ENCODE assay signal across 8 cellular contexts in the genomic region with DNA sequence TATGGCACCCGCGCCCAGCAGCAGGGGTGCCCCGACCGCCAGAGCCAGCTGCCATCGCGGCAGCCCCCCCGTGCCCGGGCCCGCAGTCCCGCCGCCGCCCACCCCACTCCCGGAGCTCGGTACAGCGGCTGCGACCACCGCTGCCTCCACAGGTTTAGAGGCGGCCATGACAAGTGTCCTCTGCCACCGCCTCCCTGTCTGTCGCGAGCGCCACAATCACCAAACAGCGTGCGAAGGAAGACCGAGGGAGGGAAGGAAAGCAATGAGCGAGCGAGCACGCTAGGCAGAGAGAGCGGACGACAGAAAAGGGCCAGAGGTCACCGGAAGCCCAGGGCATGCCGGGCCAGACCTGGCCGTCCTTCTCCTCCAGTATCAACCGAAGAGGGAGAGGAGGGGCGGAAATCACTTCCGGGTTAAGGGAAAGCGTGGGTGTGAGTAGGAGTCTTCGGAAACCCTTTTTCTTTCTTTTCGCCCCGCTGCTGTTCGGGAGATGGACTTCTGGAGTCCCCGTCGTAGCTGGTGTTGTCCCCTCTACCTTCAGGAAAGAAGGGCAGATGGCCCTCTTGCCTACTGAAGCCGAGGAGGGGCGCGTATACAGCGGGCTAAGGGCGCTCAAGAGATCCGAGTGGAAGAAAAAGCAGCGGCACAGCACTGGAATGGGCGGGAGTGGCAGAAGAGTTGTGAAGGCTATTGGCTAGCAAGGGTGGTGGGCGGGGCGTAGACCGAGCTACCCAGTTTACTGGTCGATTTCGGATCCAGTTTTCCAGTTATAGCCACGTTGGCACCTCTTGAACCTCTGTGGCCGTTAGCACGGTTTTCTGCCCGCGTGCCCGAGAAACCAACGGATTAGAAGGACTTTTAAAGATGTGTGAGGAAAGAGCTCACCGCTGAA. TPM values are rescaled to one million over a fixed set of nuclear protein-coding genes. Genes with fewer than 3 reads are reported as not detected.
DNase-seq lines count a peak whose midpoint lies in the region; ATAC-seq and TF ChIP-seq lines count a peak whose summit lies in the region.

A gene with protein sequence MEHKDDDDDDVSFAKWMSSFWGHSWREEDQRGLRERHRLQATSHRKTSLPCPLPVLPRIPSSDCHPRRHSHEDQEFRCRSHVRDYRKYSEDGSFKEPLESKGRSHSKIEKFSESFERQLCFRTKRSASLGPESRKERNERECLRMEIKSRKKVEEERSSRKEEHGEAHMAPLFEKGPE (plus strand): TSS at position 758 of the 892 bp plus-strand sequence. CDS start 28,191 bp downstream, outside the sequence.
A gene (minus strand): TSS at position 308 of the 892 bp plus-strand sequence. CDS start 140 bp downstream, at position 168.

- H3K23ac ChIP-seq in neuronal stem cell (ENCODE audit: low read depth, low read length, poor library complexity) = peak within 1 kb of the TSS; percentile 51

- peak; percentile 98 for ATAC-seq in gastroesophageal sphincter

- TF ChIP-seq CTCF in HFF-Myc (IDR thresholded peaks at IDR 0.05; ENCODE audit: low read depth, low read length, missing control alignments) = no peak
- no peak for TF ChIP-seq CTCF in gastroesophageal sphincter (IDR thresholded peaks at IDR 0.05)

- peaks cover 5% of the 10 kb centered on the region; the same call in 1 of the 2 replicates for H3K36me3 ChIP-seq in SJSA1
- no peaks in the 10 kb centered on the region for H3K36me3 ChIP-seq in gastroesophageal sphincter
- peaks cover 0 to 9% of the 10 kb centered on the region in 2 donors for H3K36me3 ChIP-seq in neuronal stem cell (replicated peaks in 1 of 2; ENCODE audit: control insufficient read depth in 2 of 2, insufficient read depth in 2 of 2, low read length in 2 of 2)
- H3K36me3 ChIP-seq in subcutaneous abdominal adipose tissue (ENCODE audit: control insufficient read depth in 5 of 5, insufficient read depth in 5 of 5, low read length in 5 of 5) = no peaks in the 10 kb centered on the region

- peak within 1 kb of the TSS; percentile 96 for H2AFZ ChIP-seq in neuronal stem cell (ENCODE audit: low read length)

- no peaks in the 10 kb centered on the region for H3K27me3 Mint-ChIP-seq in activated naive CD4-positive, alpha-beta T cell treated with anti-CD3 and anti-CD28 coated beads for 36 hours (ENCODE audit: low read depth)

- WGBS in gastroesophageal sphincter (ENCODE audit: low coverage in 1 of 2), 2 donors = 0 to 1% methylated on average over 6 to 20 of the region's 64 CpGs
- no CpG with 5 or more reads among the region's 64 CpGs for WGBS in neuronal stem cell (ENCODE audit: extremely low coverage in 2 of 2, insufficient read length in 2 of 2, insufficient replicate concordance in 1 of 2), 2 donors

- TF ChIP-seq EP300 in gastroesophageal sphincter (IDR thresholded peaks at IDR 0.05) = no peak

- H3K36me3 Mint-ChIP-seq in activated naive CD4-positive, alpha-beta T cell treated with anti-CD3 and anti-CD28 coated beads for 36 hours (ENCODE audit: low read depth) = peaks cover 19% of the 10 kb centered on the region

- no peak within 1 kb of the TSS for H2BK12ac ChIP-seq in neuronal stem cell (ENCODE audit: low read length)

- TF ChIP-seq POLR2A in gastroesophageal sphincter (IDR thresholded peaks at IDR 0.05) = peak; percentile 35 to 38

- H3K18ac ChIP-seq in neuronal stem cell (ENCODE audit: low read length) = peak within 1 kb of the TSS; percentile 94

- H3K27ac ChIP-seq in SJSA1 = peak within 1 kb of the TSS; percentile 86
- peak within 1 kb of the TSS; percentile 81 to 95 (median 94) for H3K27ac ChIP-seq in gastroesophageal sphincter
- H3K27ac ChIP-seq in neuronal stem cell (replicated peaks; ENCODE audit: low read length) = peak within 1 kb of the TSS; percentile 93
- peak within 1 kb of the TSS; percentile 98 for H3K27ac ChIP-seq in subcutaneous abdominal adipose tissue (ENCODE audit: low read depth, low read length)

- peak within 1 kb of the TSS; percentile 85 for H3K9ac ChIP-seq in neuronal stem cell (ENCODE audit: low read depth, low read length, poor library complexity)
- peak within 1 kb of the TSS; percentile 57 to 99 (median 93) for H3K9ac ChIP-seq in subcutaneous abdominal adipose tissue (ENCODE audit: low read length in 5 of 5)

- peak within 1 kb of the TSS; percentile 89 for H3K4me2 ChIP-seq in neuronal stem cell (ENCODE audit: insufficient read depth, low read length, poor library complexity, severe bottlenecking)

- intact Hi-C loops in activated naive CD4-positive, alpha-beta T cell treated with anti-CD3 and anti-CD28 coated beads for 36 hours (cut with micrococcal nuclease) = loop anchor here (1.0 to 5.0 kb wide), 18 partner anchors 40 to 1844 kb away; a partner anchor contains a TSS

- H3K9me3 ChIP-seq in SJSA1 (replicated peaks) (no peaks in the 10 kb centered on the region), gastroesophageal sphincter (no peaks in the 10 kb centered on the region), neuronal stem cell (replicated peaks in 1 of 2; ENCODE audit: control insufficient read depth in 2 of 2, insufficient read depth in 1 of 2, low read depth in 1 of 2, low read length in 2 of 2) (peaks cover 0 to 4% of the 10 kb centered on the region in 2 donors), subcutaneous abdominal adipose tissue (ENCODE audit: control insufficient read depth in 5 of 5, low read length in 5 of 5) (no peaks in the 10 kb centered on the region)

- H3K27me3 ChIP-seq in SJSA1 (replicated peaks) (no peaks in the 10 kb centered on the region), gastroesophageal sphincter (no peaks in the 10 kb centered on the region), neuronal stem cell (ENCODE audit: control insufficient read depth in 3 of 3, insufficient read depth in 3 of 3, low read depth in 1 of 3, low read length in 3 of 3) (no peaks in the 10 kb centered on the region), subcutaneous abdominal adipose tissue (ENCODE audit: control insufficient read depth in 5 of 5, insufficient read depth in 4 of 5, low read length in 5 of 5) (no peaks in the 10 kb centered on the region)

- H2BK120ac ChIP-seq in neuronal stem cell (ENCODE audit: low read depth, low read length) = peak within 1 kb of the TSS; percentile 30

- peak within 1 kb of the TSS; percentile 93 for H2AK5ac ChIP-seq in neuronal stem cell (ENCODE audit: low read depth, low read length)

- H3K4me1 ChIP-seq in SJSA1 (replicated peaks) (peaks cover 12% of the 10 kb centered on the region; the same call in 1 of the 2 replicates), gastroesophageal sphincter (peaks cover 9 to 69% (median 17%) of the 10 kb centered on the region in 3 donors), neuronal stem cell (ENCODE audit: control insufficient read depth in 2 of 2, insufficient read depth in 1 of 2, low read depth in 1 of 2, low read length in 2 of 2) (peaks cover 5 to 10% of the 10 kb centered on the region in 2 donors), subcutaneous abdominal adipose tissue (ENCODE audit: control insufficient read depth in 5 of 5, insufficient read depth in 5 of 5, low read length in 5 of 5) (peaks cover 0 to 55% (median 40%) of the 10 kb centered on the region in 5 donors)

- H3K79me1 ChIP-seq in neuronal stem cell (ENCODE audit: low read depth, low read length) = peaks cover 4% of the 10 kb centered on the region

- peak within 1 kb of the TSS; percentile 94 for H3K4me3 ChIP-seq in HFF-Myc (replicated peaks; ENCODE audit: low read depth, low read length)
- peak within 1 kb of the TSS; percentile 73 for H3K4me3 ChIP-seq in SJSA1
- H3K4me3 ChIP-seq in gastroesophageal sphincter = peak within 1 kb of the TSS; percentile 86 to 92
- peak within 1 kb of the TSS; percentile 83 to 99 for H3K4me3 ChIP-seq in neuronal stem cell (ENCODE audit: low read length in 2 of 2)
- peak within 1 kb of the TSS; percentile 91 to 99 (median 96) for H3K4me3 ChIP-seq in subcutaneous abdominal adipose tissue (ENCODE audit: low read depth in 1 of 5, low read length in 5 of 5)

- peak within 1 kb of the TSS; percentile 68 for H4K8ac ChIP-seq in neuronal stem cell (ENCODE audit: low read depth, low read length)

- H3K4ac ChIP-seq in neuronal stem cell (ENCODE audit: low read length) = no peak within 1 kb of the TSS

- no peaks in the 10 kb centered on the region for H3K9me3 Mint-ChIP-seq in activated naive CD4-positive, alpha-beta T cell treated with anti-CD3 and anti-CD28 coated beads for 36 hours

- peak within 1 kb of the TSS; percentile 95 for H3K4me3 Mint-ChIP-seq in activated naive CD4-positive, alpha-beta T cell treated with anti-CD3 and anti-CD28 coated beads for 36 hours

- H2BK15ac ChIP-seq in neuronal stem cell (ENCODE audit: low read length) = no peak within 1 kb of the TSS

- DNase-seq in GM04503 (ENCODE audit: low read depth) (peak; percentile 84), HFF-Myc (ENCODE audit: extremely low read depth, low read depth) (peak; percentile 92), MV-4-11 (lab: John Stamatoyannopoulos, UW) (peak; percentile 98), SJSA1 (ENCODE audit: low read depth in 1 of 2, low spot score in 2 of 2) (peak; percentile 97), neuronal stem cell (ENCODE audit: low spot score) (peak; percentile 94)
- peak; percentile 98 for DNase-seq in activated naive CD4-positive, alpha-beta T cell treated with anti-CD3 and anti-CD28 coated beads for 36 hours

- H3K14ac ChIP-seq in neuronal stem cell (ENCODE audit: low read length) = peak within 1 kb of the TSS; percentile 97

- peaks cover 59% of the 10 kb centered on the region for H3K4me1 Mint-ChIP-seq in activated naive CD4-positive, alpha-beta T cell treated with anti-CD3 and anti-CD28 coated beads for 36 hours (ENCODE audit: low read depth)

- H3K27ac Mint-ChIP-seq in activated naive CD4-positive, alpha-beta T cell treated with anti-CD3 and anti-CD28 coated beads for 36 hours = peak within 1 kb of the TSS; percentile 98

- H2BK5ac ChIP-seq in neuronal stem cell (ENCODE audit: low read length) = peak within 1 kb of the TSS; percentile 62

- H4K91ac ChIP-seq in neuronal stem cell (ENCODE audit: low read depth, low read length, poor library complexity) = no peak within 1 kb of the TSS

- CTCF ChIA-PET in activated naive CD4-positive, alpha-beta T cell treated with anti-CD3 and anti-CD28 coated beads for 36 hours (lab: Charles Lee) = interaction anchor here (0.6 to 1.0 kb wide), 5 partner anchors 10 to 1283 kb away, joined by 3 to 4 read pairs (median 3); no protein-coding TSS in a partner anchor

RNA-seq across cellular contexts. Expression of the first gene that starts in this region (rescaled TPM):
- 1.6 and 4.1 TPM in 2 replicates for total RNA-seq in SJSA1 (2014; rRNA removed; shearing (Covaris generic))
- 1 to 10 TPM; 2.2 to 2.4 TPM for total RNA-seq in activated naive CD4-positive, alpha-beta T cell treated with anti-CD3 and anti-CD28 coated beads for 36 hours
- total RNA-seq in gastroesophageal sphincter = 1 to 10 TPM; 2.3 to 3.9 (median 3.2) TPM
- 11.8 TPM for polyA plus RNA-seq in neuronal stem cell (2013, experiment 1 of 2)
- 11.8 TPM for polyA plus RNA-seq in neuronal stem cell (2013, experiment 2 of 2)

RNA-seq across cellular contexts. Expression of the second gene that starts in this region (rescaled TPM):
- total RNA-seq in SJSA1 (2014; rRNA removed; shearing (Covaris generic)) = 55.6 and 58.5 TPM in 2 replicates
- 10 to 100 TPM; 48.5 to 48.6 TPM for total RNA-seq in activated naive CD4-positive, alpha-beta T cell treated with anti-CD3 and anti-CD28 coated beads for 36 hours
- total RNA-seq in gastroesophageal sphincter = 10 to 100 TPM; 55.3 to 61.5 (median 59.9) TPM
- polyA plus RNA-seq in neuronal stem cell (2013, experiment 1 of 2) = 21.3 TPM
- 20.9 TPM for polyA plus RNA-seq in neuronal stem cell (2013, experiment 2 of 2)

Comparison
In these comparisons a context has a peak if more than half of its experiments do, and no peak if none do; other contexts are left out.
1. Peak in every context shown above with its lines: DNase-seq, ATAC-seq, H3K4me3 ChIP-seq and H3K27ac ChIP-seq.